In genomic region chr2:26043862-26044736, GRCh38 we compare ENCODE assay signal across 1 cellular context.
A peak's percentile ranks its signal among the peaks of the same experiment; 100 is the strongest.
TF ChIP-seq lines count a peak whose summit lies in the region.

No MANE protein-coding gene starts in this region.

TF ChIP-seq in HepG2, 621 proteins besides CTCF, POLR2A, EP300 and RAD21 (continued from another document and continues in another):
- TF ChIP-seq ATF4 (CRISPR knock-in tag; IDR thresholded peaks at IDR 0.05), result peak in 1 of 2 experiments; percentile 68; a peak in 1 of 4 replicates
- no peak for TF ChIP-seq ZFP1 (CRISPR knock-in tag; IDR thresholded peaks at IDR 0.05)
- TF ChIP-seq HOXA7 (CRISPR knock-in tag; IDR thresholded peaks at IDR 0.05), result no peak
- no peak for TF ChIP-seq ZSCAN5A (CRISPR knock-in tag; IDR thresholded peaks at IDR 0.05; ENCODE audit: borderline replicate concordance)
- no peak for TF ChIP-seq TGIF2 (CRISPR knock-in tag; IDR thresholded peaks at IDR 0.05)
- no peak for TF ChIP-seq ZNF414 (CRISPR knock-in tag; IDR thresholded peaks at IDR 0.05)
- TF ChIP-seq TBX2 (CRISPR knock-in tag; IDR thresholded peaks at IDR 0.05; ENCODE audit: borderline replicate concordance), result peak; percentile 54; the same call in 1 of the 2 replicates
- no peak for TF ChIP-seq HBP1 (CRISPR knock-in tag; IDR thresholded peaks at IDR 0.05; ENCODE audit: low read depth)
- no peak for TF ChIP-seq ZNF33A (CRISPR knock-in tag; IDR thresholded peaks at IDR 0.05; ENCODE audit: borderline replicate concordance)
- TF ChIP-seq HMG20A (CRISPR knock-in tag; IDR thresholded peaks at IDR 0.05; ENCODE audit: borderline replicate concordance), result peak; percentile 21; the same call in 1 of the 2 replicates
- TF ChIP-seq ZBTB26 (CRISPR knock-in tag; IDR thresholded peaks at IDR 0.05; ENCODE audit: borderline replicate concordance), result no peak
- no peak for TF ChIP-seq GMEB2 (CRISPR knock-in tag; IDR thresholded peaks at IDR 0.05; ENCODE audit: low read depth)
- peak in 1 of 2 experiments; percentile 76; a peak in 2 of 4 replicates for TF ChIP-seq NR2F1 (CRISPR knock-in tag; IDR thresholded peaks at IDR 0.05)
- no peak for TF ChIP-seq IRF1 (CRISPR knock-in tag; IDR thresholded peaks at IDR 0.05; ENCODE audit: low read depth)
- no peak for TF ChIP-seq MATR3 (CRISPR knock-in tag; IDR thresholded peaks at IDR 0.05)
- no peak for TF ChIP-seq ZNF160 (CRISPR knock-in tag; IDR thresholded peaks at IDR 0.05)
- no peak for TF ChIP-seq ZNF749 (CRISPR knock-in tag; IDR thresholded peaks at IDR 0.05; ENCODE audit: borderline replicate concordance)
- no peak for TF ChIP-seq ZBTB40 (IDR thresholded peaks at IDR 0.05)
- TF ChIP-seq ZBTB40 (CRISPR knock-in tag; IDR thresholded peaks at IDR 0.05), result no peak; the same call in 1 of the 2 replicates
- TF ChIP-seq THAP11 (CRISPR knock-in tag; IDR thresholded peaks at IDR 0.05), result peak; percentile 39; the same call in 1 of the 2 replicates
- TF ChIP-seq NR2F6 (IDR thresholded peaks at IDR 0.05), result peak; percentile 82
- TF ChIP-seq NR2F6 (CRISPR knock-in tag; IDR thresholded peaks at IDR 0.05), result peak; percentile 82
- TF ChIP-seq GTF2F1 (IDR thresholded peaks at IDR 0.05; ENCODE audit: low read length), result no peak
- peak; percentile 61; the same call in 1 of the 2 replicates for TF ChIP-seq SMAD3 (CRISPR knock-in tag; IDR thresholded peaks at IDR 0.05)
- 0 out of 2 replicates have a peak, but pooled peaks have one; percentile 24 for TF ChIP-seq HMG20B (CRISPR knock-in tag; conservative IDR thresholded peaks at IDR 0.05)
- TF ChIP-seq ZNF101 (CRISPR knock-in tag; IDR thresholded peaks at IDR 0.05; ENCODE audit: borderline replicate concordance, low read depth), result no peak
- no peak for TF ChIP-seq SNAPC4 (CRISPR knock-in tag; IDR thresholded peaks at IDR 0.05)
- TF ChIP-seq RBAK (CRISPR knock-in tag; IDR thresholded peaks at IDR 0.05), result no peak
- TF ChIP-seq KMT2B (CRISPR knock-in tag; IDR thresholded peaks at IDR 0.05), result peak; percentile 53; the same call in 1 of the 2 replicates
- TF ChIP-seq ATF3 (CRISPR knock-in tag; IDR thresholded peaks at IDR 0.05), result peak; percentile 70
- peak; percentile 97 for TF ChIP-seq ZNF362 (CRISPR knock-in tag; IDR thresholded peaks at IDR 0.05; ENCODE audit: borderline replicate concordance)
